In the genomic region with DNA sequence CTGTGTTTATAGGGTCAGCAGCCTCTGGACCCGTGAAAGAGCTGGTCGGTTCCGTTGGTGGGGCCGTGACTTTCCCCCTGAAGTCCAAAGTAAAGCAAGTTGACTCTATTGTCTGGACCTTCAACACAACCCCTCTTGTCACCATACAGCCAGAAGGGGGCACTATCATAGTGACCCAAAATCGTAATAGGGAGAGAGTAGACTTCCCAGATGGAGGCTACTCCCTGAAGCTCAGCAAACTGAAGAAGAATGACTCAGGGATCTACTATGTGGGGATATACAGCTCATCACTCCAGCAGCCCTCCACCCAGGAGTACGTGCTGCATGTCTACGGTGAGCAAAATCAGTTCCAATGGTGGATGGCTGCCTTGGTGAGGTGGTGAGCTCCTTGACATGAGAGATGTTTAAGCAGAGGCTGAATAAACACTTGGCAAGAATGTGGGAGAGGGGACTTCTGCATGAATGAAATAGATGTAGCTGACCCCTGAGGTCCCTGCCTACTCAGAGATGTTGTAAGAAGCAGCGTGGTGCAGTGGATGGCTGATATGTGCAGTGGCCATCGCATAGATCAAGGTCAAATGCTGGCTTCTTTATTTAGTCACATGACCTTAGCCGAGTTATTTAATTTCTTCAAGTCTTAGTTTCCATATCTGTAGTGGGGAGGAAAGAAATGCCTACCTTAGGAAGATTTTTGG, we compare ENCODE assay signal across 11 cellular contexts. TPM values are rescaled to one million over a fixed set of nuclear protein-coding genes. Genes with fewer than 3 reads are reported as not detected.
DNase-seq lines count a peak whose midpoint lies in the region; ATAC-seq and TF ChIP-seq lines count a peak whose summit lies in the region.
"Had no signal": no experiment of that assay in that cellular context is flagged by ENCODE, and none has a peak within 500 bp of the region (broad histone marks: within the 10 kb centered on the region; RNA-seq: fewer than 3 reads in every experiment).

No MANE protein-coding gene starts in this region.

- no TSS peak for BruUV-seq in A673 (replicated peaks; lab: Mats Ljungman, UMichigan)

- CTCF ChIA-PET in A673 (lab: Charles Lee): no interaction called here

- POLR2A ChIA-PET in A673 (lab: Charles Lee; ENCODE audit: low non-redundant PET): no interaction called here

- TF ChIP-seq CTCF in A673 (conservative IDR thresholded peaks at IDR 0.05; ENCODE audit: low read depth, low read length) (peak; percentile 46), GM13976 (IDR thresholded peaks at IDR 0.05; ENCODE audit: borderline replicate concordance, control extremely low read depth, extremely low read depth, insufficient read depth, missing control alignments) (peak; percentile 35), fibroblast of mammary gland (conservative IDR thresholded peaks at IDR 0.05; ENCODE audit: control insufficient read depth, insufficient read depth, low read depth, low read length) (peak; percentile 6)

- H3K4me3 ChIP-seq in A673 (ENCODE audit: low read depth, low read length, poor library complexity, severe bottlenecking): no peak overlapping the region
- no peak overlapping the region for H3K4me3 ChIP-seq in fibroblast of mammary gland (ENCODE audit: control insufficient read depth, low read depth, low read length)
- H3K4me3 ChIP-seq: adrenal gland, prostate gland had no signal

- H3K27ac ChIP-seq in A673 (ENCODE audit: low read depth, low read length, poor library complexity, severe bottlenecking): no peak overlapping the region
- H3K27ac ChIP-seq: adrenal gland, prostate gland had no signal

- no peaks in the 10 kb centered on the region for H3K36me3 ChIP-seq in A673 (ENCODE audit: insufficient read depth, low read length, poor library complexity, severe bottlenecking)
- H3K36me3 ChIP-seq: adrenal gland, prostate gland had no signal

- H3K4me1 ChIP-seq in A673 (ENCODE audit: insufficient read depth, low read length, poor library complexity, severe bottlenecking): no peaks in the 10 kb centered on the region
- H3K4me1 ChIP-seq: prostate gland had no signal

- DNase-seq in A673 (ENCODE audit: low spot score): peak; percentile 45
- no peak for DNase-seq in GM13976 (ENCODE audit: low spot score)
- peak; percentile 24 for DNase-seq in RPMI7951 (ENCODE audit: low read depth)
- peak; percentile 8 for DNase-seq in fibroblast of mammary gland (ENCODE audit: low read depth)
- DNase-seq in left colon: no peak
- no peak for DNase-seq in left ventricle myocardium superior
- DNase-seq: adrenal gland, hypothalamus had no signal

- no peak for ATAC-seq in GM19328 (IDR thresholded peaks at IDR 0.05; ENCODE audit: unreplicated experiment)
- ATAC-seq in left colon: no peak
- no peak for ATAC-seq in left ventricle myocardium superior
- ATAC-seq in HG02981 (IDR thresholded peaks at IDR 0.05; ENCODE audit: unreplicated experiment): no peak

- intact Hi-C loops in A673 (cut with micrococcal nuclease; ENCODE audit: unreplicated experiment): no loop called here
- intact Hi-C loops in left colon (cut with DNase I, micrococcal nuclease): no loop called here
- intact Hi-C loops in left ventricle myocardium superior (cut with micrococcal nuclease): no loop called here

- H3K27me3 ChIP-seq in A673 (replicated peaks; ENCODE audit: insufficient read depth, low read depth, low read length, poor library complexity): peaks cover 35% of the 10 kb centered on the region
- H3K27me3 ChIP-seq: adrenal gland had no signal

- in situ Hi-C loops in GM13976 (cut with MboI; ENCODE audit: low sequenced_read_pairs, unreplicated experiment): no loop called here

- no peaks in the 10 kb centered on the region for H3K9me3 ChIP-seq in A673 (ENCODE audit: low read depth, low read length, poor library complexity, severe bottlenecking)
- H3K9me3 ChIP-seq: adrenal gland, prostate gland had no signal

RNA-seq across cellular contexts. Expression of gene SLAMF7, which starts 9.3 kb away (rescaled TPM):
- total RNA-seq in A673 (2021): not detected in 2 replicates
- total RNA-seq in RPMI7951 (2014; rRNA removed; shearing (Covaris generic)): not detected in 2 replicates
- total RNA-seq in left colon: 10 to 100 TPM in 1 of 2 donors, 1 to 10 TPM in 1; 2.2 to 12.9 TPM
- 0.50 TPM for total RNA-seq in left ventricle myocardium superior

RNA-seq across cellular contexts. Expression of gene CD48, which starts 36.7 kb away (rescaled TPM):
- total RNA-seq in A673 (2021): not detected in 2 replicates
- not detected in 2 replicates for total RNA-seq in RPMI7951 (2014; rRNA removed; shearing (Covaris generic))
- total RNA-seq in left colon: 1 to 10 TPM; 2.2 to 7.4 TPM
- total RNA-seq in left ventricle myocardium superior: 2.4 TPM

RNA-seq across cellular contexts. Expression of gene LY9, which starts 47.6 kb away (rescaled TPM):
- total RNA-seq in A673 (2021) (not detected in 2 replicates), left colon (1 to 10 TPM in 1 of 2 donors, under 1 TPM in 1; 0.67 to 2.6 TPM), left ventricle myocardium superior (not detected)
- not detected in 2 replicates for total RNA-seq in RPMI7951 (2014; rRNA removed; shearing (Covaris generic))

Comparison
In these comparisons a context has a peak if more than half of its experiments do, and no peak if none do; other contexts are left out.
1. DNase-seq: peak in A673 (single experiment), RPMI7951 (single experiment) and fibroblast of mammary gland (single experiment); none in GM13976 (single experiment), left colon (0 of 2) and left ventricle myocardium superior (single experiment).
2. Peak in every context shown above with its lines, with median percentiles within 50 percentile points of each other: CTCF ChIP-seq.